Comparison of ENCODE assay signal across 17 cellular contexts in genomic region chr11:121881806-121882205, GRCh38.
DNase-seq lines count a peak whose midpoint lies in the region; ATAC-seq, FAIRE-seq and TF ChIP-seq lines count a peak whose summit lies in the region.
"Had no signal": no experiment of that assay in that cellular context is flagged by ENCODE, and none has a peak within 500 bp of the region (broad histone marks: within the 10 kb centered on the region; RNA-seq: fewer than 3 reads in every experiment).

No MANE protein-coding gene starts in this region.

- WGBS in mesenchymal stem cell = 25% methylated on average over 4 of the region's 4 CpGs

- H2BK120ac ChIP-seq in mesenchymal stem cell (ENCODE audit: low read depth, low read length) = no peak overlapping the region

- H3K4me2 ChIP-seq in mesenchymal stem cell (ENCODE audit: low read length, poor library complexity, severe bottlenecking) = no peak overlapping the region
- H3K4me2 ChIP-seq: BLaER1 treated with 17β-estradiol and CSF1 and Interleukin-3, amounts not matched to agents 10 nM and 100 nM had no signal

- no peak overlapping the region for H3K14ac ChIP-seq in mesenchymal stem cell (ENCODE audit: low read length in 2 of 2)

- no peak overlapping the region for H2BK12ac ChIP-seq in mesenchymal stem cell (ENCODE audit: low read length in 2 of 2)

- no peaks in the 10 kb centered on the region for H3K9me3 ChIP-seq in mesenchymal stem cell (ENCODE audit: control insufficient read depth, low read length)
- H3K9me3 ChIP-seq: BLaER1 treated with 17β-estradiol and CSF1 and Interleukin-3, amounts not matched to agents 10 nM and 100 nM; ovary; thoracic aorta had no signal

- no peaks in the 10 kb centered on the region for H3K79me1 ChIP-seq in mesenchymal stem cell (replicated peaks; ENCODE audit: low read length, poor library complexity, severe bottlenecking)

- H2BK15ac ChIP-seq in mesenchymal stem cell (ENCODE audit: low read depth, poor library complexity, severe bottlenecking) = no peak overlapping the region

- H3K23ac ChIP-seq in mesenchymal stem cell (ENCODE audit: low read length in 2 of 2) = no peak overlapping the region

- H4K8ac ChIP-seq in mesenchymal stem cell (ENCODE audit: low read length) = no peak overlapping the region

- H2AFZ ChIP-seq in mesenchymal stem cell (ENCODE audit: low read depth, low read length) = no peak overlapping the region

- ATAC-seq in HG03280 (IDR thresholded peaks at IDR 0.05; ENCODE audit: unreplicated experiment) (no peak), GM21381 (IDR thresholded peaks at IDR 0.05; ENCODE audit: unreplicated experiment) (no peak)

- H3K18ac ChIP-seq in mesenchymal stem cell (ENCODE audit: low read depth in 1 of 2, low read length in 2 of 2) = no peak overlapping the region

- TF ChIP-seq CTCF in bronchial epithelial cell (IDR thresholded peaks at IDR 0.05; ENCODE audit: insufficient read depth, low read length, severe bottlenecking) = no peak

- no peaks in the 10 kb centered on the region for H3K4me1 ChIP-seq in mesenchymal stem cell (ENCODE audit: control insufficient read depth, insufficient read depth, low read depth, low read length)
- H3K4me1 ChIP-seq: BLaER1 treated with 17β-estradiol and CSF1 and Interleukin-3, amounts not matched to agents 10 nM and 100 nM had no signal

- H3K4me3 ChIP-seq in bronchial epithelial cell (ENCODE audit: low read depth, low read length) (no peak overlapping the region), mesenchymal stem cell (ENCODE audit: insufficient read depth in 1 of 2, low read depth in 1 of 2, low read length in 2 of 2) (no peak overlapping the region)
- H3K4me3 ChIP-seq: BLaER1 treated with 17β-estradiol and CSF1 and Interleukin-3, amounts not matched to agents 10 nM and 100 nM; ovary; thoracic aorta had no signal

- no peak overlapping the region for H3K27ac ChIP-seq in mesenchymal stem cell (ENCODE audit: low read length, poor library complexity, severe bottlenecking)
- H3K27ac ChIP-seq: BLaER1 treated with 17β-estradiol and CSF1 and Interleukin-3, amounts not matched to agents 10 nM and 100 nM; ovary; thoracic aorta had no signal

- H3K27me3 ChIP-seq in bronchial epithelial cell (ENCODE audit: control insufficient read depth, insufficient read depth, low read length) (no peaks in the 10 kb centered on the region), mesenchymal stem cell (ENCODE audit: control insufficient read depth in 1 of 2, insufficient read depth in 1 of 2, low read length in 2 of 2) (no peaks in the 10 kb centered on the region)
- H3K27me3 ChIP-seq: BLaER1 treated with 17β-estradiol and CSF1 and Interleukin-3, amounts not matched to agents 10 nM and 100 nM; ovary had no signal

- FAIRE-seq in bronchial epithelial cell (lab: Jason Lieb, UNC) = no peak

- H3K36me3 ChIP-seq in bronchial epithelial cell (ENCODE audit: control insufficient read depth, insufficient read depth, low read length) (no peaks in the 10 kb centered on the region), mesenchymal stem cell (ENCODE audit: control insufficient read depth in 1 of 2, insufficient read depth in 2 of 2, low read depth in 1 of 2, low read length in 2 of 2) (no peaks in the 10 kb centered on the region)
- H3K36me3 ChIP-seq: BLaER1 treated with 17β-estradiol and CSF1 and Interleukin-3, amounts not matched to agents 10 nM and 100 nM; ovary; thoracic aorta had no signal

- no peak overlapping the region for H3K4ac ChIP-seq in mesenchymal stem cell (ENCODE audit: low read depth in 1 of 2, low read length in 2 of 2)

- no peak overlapping the region for H2AK5ac ChIP-seq in mesenchymal stem cell (ENCODE audit: low read length, severe bottlenecking)

- DNase-seq in EH (ENCODE audit: low read depth) = peak; percentile 89
- peak; percentile 83 for DNase-seq in M059J (ENCODE audit: low read depth)
- DNase-seq in bronchial epithelial cell (ENCODE audit: low read depth) = peak; percentile 37
- peak; percentile 93 for DNase-seq in mesenchymal stem cell
- DNase-seq in OCI-M2 (lab: John Stamatoyannopoulos, UW; ENCODE audit: unreplicated experiment) = no peak
- DNase-seq in GF-D8 (lab: John Stamatoyannopoulos, UW) = no peak
- DNase-seq: amniotic stem cell; DMS153; NCI-H1694; NCI-H446; NK-92 treated with Interleukin-12 subunit alpha and Interleukin-12 subunit beta, amount 100 ng/mL, for 24 hours; ovary; SHP77 treated with DMSO at 0.1 percent for 48 hours had no signal

- H3K9ac ChIP-seq in mesenchymal stem cell (ENCODE audit: low read length) = no peak overlapping the region
- H3K9ac ChIP-seq: BLaER1 treated with 17β-estradiol and CSF1 and Interleukin-3, amounts not matched to agents 10 nM and 100 nM had no signal

- H2BK5ac ChIP-seq in mesenchymal stem cell (ENCODE audit: low read depth, low read length, poor library complexity, severe bottlenecking) = no peak overlapping the region

- H4K91ac ChIP-seq in mesenchymal stem cell (ENCODE audit: low read length) = no peak overlapping the region

Comparison
In these comparisons a context has a peak if more than half of its experiments do, and no peak if none do; other contexts are left out.
1. DNase-seq: peak in EH (single experiment), M059J (single experiment), bronchial epithelial cell (single experiment) and mesenchymal stem cell (single experiment); none in OCI-M2 (single experiment) and GF-D8 (single experiment).